18 cellular contexts compared by ENCODE assay signal in the genomic region with DNA sequence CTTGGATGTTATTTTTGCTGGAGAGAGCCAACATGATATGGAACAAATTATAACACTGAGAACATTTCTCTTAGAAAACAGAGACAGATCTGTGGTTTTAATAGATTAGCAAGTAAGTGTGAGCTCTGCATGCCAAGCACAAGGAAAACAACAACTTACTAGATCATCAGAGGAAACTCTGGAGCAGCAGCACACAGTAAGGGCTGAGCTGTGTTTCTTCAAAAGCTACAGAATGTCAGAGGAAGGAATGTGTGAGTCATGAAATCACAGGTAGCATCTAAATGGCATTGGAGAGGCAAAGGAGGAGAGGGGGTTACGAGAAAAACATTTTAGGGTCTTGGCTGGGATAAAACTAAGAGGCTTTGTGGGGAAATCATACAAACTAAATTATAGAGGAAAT.
DNase-seq lines count a peak whose midpoint lies in the region; ATAC-seq, FAIRE-seq and TF ChIP-seq lines count a peak whose summit lies in the region.
"Had no signal": no experiment of that assay in that cellular context is flagged by ENCODE, and none has a peak within 500 bp of the region (broad histone marks: within the 10 kb centered on the region; RNA-seq: fewer than 3 reads in every experiment).

No MANE protein-coding gene starts in this region.

- no peak overlapping the region for H2AFZ ChIP-seq in H9 (ENCODE audit: low read length)
- H2AFZ ChIP-seq in astrocyte (ENCODE audit: low read depth, low read length): no peak overlapping the region

- H4K8ac ChIP-seq in H9 (replicated peaks; ENCODE audit: insufficient read length, low read depth, low read length): no peak overlapping the region

- H3K9me3 Mint-ChIP-seq in H9 (no peaks in the 10 kb centered on the region), astrocyte (ENCODE audit: unreplicated experiment) (no peaks in the 10 kb centered on the region), nephron (no peaks in the 10 kb centered on the region)

- H2BK5ac ChIP-seq in H9 (ENCODE audit: insufficient read length, low read length): no peak overlapping the region

- H2BK20ac ChIP-seq in H9 (ENCODE audit: low read depth, low read length, poor library complexity, severe bottlenecking): no peak overlapping the region

- no peak overlapping the region for H2AK5ac ChIP-seq in H9 (ENCODE audit: insufficient read length, low read length)

- no peak overlapping the region for H3T11ph ChIP-seq in H9 (ENCODE audit: low read length)

- peaks cover 32 to 33% of the 10 kb centered on the region in 2 experiments for H3K4me1 Mint-ChIP-seq in H9
- H3K4me1 Mint-ChIP-seq in astrocyte (ENCODE audit: low read depth, unreplicated experiment): peaks cover 38% of the 10 kb centered on the region
- H3K4me1 Mint-ChIP-seq in nephron: peaks cover 66% of the 10 kb centered on the region
- H3K4me1 Mint-ChIP-seq: activated CD8-positive, alpha-beta memory T cell treated with anti-CD3 and anti-CD28 coated beads, Interleukin-2, amount 10 ng/mL, durations not matched to agents 7 days and 5 days; activated T-helper 17 cell treated with anti-CD3 and anti-CD28 coated beads, Interleukin-2, amount 50 U/mL, for 72 hours had no signal

- H2BK120ac ChIP-seq in H9 (ENCODE audit: low read depth, low read length, poor library complexity, severe bottlenecking): no peak overlapping the region

- no peak overlapping the region for H4K5ac ChIP-seq in H9 (ENCODE audit: insufficient read length, low read depth, low read length)

- no peak overlapping the region for H3K4me2 ChIP-seq in H9 (ENCODE audit: insufficient read depth, insufficient read length, low read length)
- H3K4me2 ChIP-seq in astrocyte (ENCODE audit: low read length): no peak overlapping the region

- ATAC-seq in HG02759 (IDR thresholded peaks at IDR 0.05; ENCODE audit: unreplicated experiment) (no peak), HG03175 (IDR thresholded peaks at IDR 0.05; ENCODE audit: unreplicated experiment) (no peak), GM19463 (IDR thresholded peaks at IDR 0.05; ENCODE audit: unreplicated experiment) (no peak)
- ATAC-seq: activated CD8-positive, alpha-beta memory T cell treated with anti-CD3 and anti-CD28 coated beads, Interleukin-2, amount 10 ng/mL, durations not matched to agents 7 days and 5 days; activated T-helper 17 cell treated with anti-CD3 and anti-CD28 coated beads, Interleukin-2, amount 50 U/mL, for 72 hours; mucosa of descending colon had no signal

- H4K20me1 ChIP-seq in H9 (ENCODE audit: control insufficient read depth, insufficient read depth, insufficient read length) (no peaks in the 10 kb centered on the region), astrocyte (ENCODE audit: insufficient read depth, low read length) (no peaks in the 10 kb centered on the region)

- peak; percentile 32 for FAIRE-seq in astrocyte (lab: Jason Lieb, UNC)

- no peak overlapping the region for H4K91ac ChIP-seq in H9 (ENCODE audit: insufficient read length, low read depth, low read length)

- no peak overlapping the region for H3K4me3 ChIP-seq in astrocyte (ENCODE audit: insufficient read depth, low read depth, low read length)
- no peak overlapping the region for H3K4me3 ChIP-seq in fibroblast of the aortic adventitia (ENCODE audit: low read depth, low read length)
- H3K4me3 ChIP-seq in sigmoid colon: no peak overlapping the region
- H3K4me3 ChIP-seq: dorsolateral prefrontal cortex, heart left ventricle, mucosa of descending colon, suprapubic skin had no signal

- DNase-seq in H9 (no peak), astrocyte (ENCODE audit: low read depth) (peak; percentile 6), fibroblast of the aortic adventitia (ENCODE audit: low read depth) (peak; percentile 54), sigmoid colon (no peak)
- DNase-seq: activated CD4-positive, alpha-beta T cell treated with anti-CD3 and anti-CD28 coated beads for 48 hours; activated CD8-positive, alpha-beta memory T cell treated with anti-CD3 and anti-CD28 coated beads, Interleukin-2, amount 10 ng/mL, durations not matched to agents 7 days and 5 days; DMS153; dorsolateral prefrontal cortex; heart left ventricle; KG1; mucosa of descending colon; NCI-H446 had no signal

- H3K23ac ChIP-seq in H9 (ENCODE audit: insufficient read length, low read depth, low read length): no peak overlapping the region

- no peaks in the 10 kb centered on the region for H3K23me2 ChIP-seq in H9 (ENCODE audit: insufficient read length, low read depth, low read length, poor library complexity, severe bottlenecking)

- H3K27me3 Mint-ChIP-seq in H9 (ENCODE audit: low read depth) (no peaks in the 10 kb centered on the region; the same call in 1 of the 2 replicates), astrocyte (ENCODE audit: low read depth, unreplicated experiment) (no peaks in the 10 kb centered on the region), nephron (ENCODE audit: low read depth) (peaks cover 9% of the 10 kb centered on the region)
- H3K27me3 Mint-ChIP-seq: activated CD8-positive, alpha-beta memory T cell treated with anti-CD3 and anti-CD28 coated beads, Interleukin-2, amount 10 ng/mL, durations not matched to agents 7 days and 5 days had no signal

- H3K79me2 ChIP-seq in H9 (ENCODE audit: insufficient read depth, low read length): no peaks in the 10 kb centered on the region
- H3K79me2 ChIP-seq in astrocyte (ENCODE audit: insufficient read depth, low read length): no peaks in the 10 kb centered on the region

- no peak overlapping the region for H3K18ac ChIP-seq in H9 (ENCODE audit: insufficient read length, low read depth, low read length)

- intact Hi-C loops in sigmoid colon (cut with DNase I): no loop called here

- H3K4me1 ChIP-seq in H9 (ENCODE audit: insufficient read depth, low read length) (0 out of 2 replicates have a peak, but pooled peaks cover 2% of the 10 kb centered on the region), astrocyte (ENCODE audit: insufficient read depth, low read length) (peaks cover 5% of the 10 kb centered on the region), sigmoid colon (peaks cover 0 to 31% (median 3%) of the 10 kb centered on the region in 4 donors)

- H3K14ac ChIP-seq in H9 (ENCODE audit: insufficient read depth, low read length): no peak overlapping the region

- H2BK15ac ChIP-seq in H9 (ENCODE audit: low read depth, low read length): no peak overlapping the region

- H3K79me1 ChIP-seq in H9 (ENCODE audit: insufficient read depth, low read depth, low read length, poor library complexity, severe bottlenecking): no peaks in the 10 kb centered on the region

- no peaks in the 10 kb centered on the region for H3K9me3 ChIP-seq in H9 (ENCODE audit: control insufficient read depth, low read depth, low read length)
- no peaks in the 10 kb centered on the region for H3K9me3 ChIP-seq in astrocyte (ENCODE audit: insufficient read depth, low read depth, low read length)
- no peaks in the 10 kb centered on the region for H3K9me3 ChIP-seq in sigmoid colon
- H3K9me3 ChIP-seq: heart left ventricle, mucosa of descending colon, suprapubic skin had no signal

- no peak for TF ChIP-seq POLR2A in sigmoid colon (IDR thresholded peaks at IDR 0.05)

- no CpG with 5 or more reads among the region's 1 CpG for WGBS in H9 (ENCODE audit: extremely low coverage, insufficient read length, low lambda C conversion rate)
- 81 to 85% methylated on average over 1 of the region's 1 CpG for WGBS in sigmoid colon, 2 donors

- no peaks in the 10 kb centered on the region for H3K36me3 Mint-ChIP-seq in H9 (ENCODE audit: insufficient read depth in 1 of 3, low read depth in 3 of 3)
- H3K36me3 Mint-ChIP-seq in astrocyte (ENCODE audit: low read depth, unreplicated experiment): no peaks in the 10 kb centered on the region
- no peaks in the 10 kb centered on the region for H3K36me3 Mint-ChIP-seq in nephron (ENCODE audit: low read depth)
- H3K36me3 Mint-ChIP-seq: activated CD8-positive, alpha-beta memory T cell treated with anti-CD3 and anti-CD28 coated beads, Interleukin-2, amount 10 ng/mL, durations not matched to agents 7 days and 5 days had no signal

- H3K9ac ChIP-seq in H9 (ENCODE audit: extremely low read depth, insufficient read length, low read length) (no peak overlapping the region), astrocyte (ENCODE audit: low read length) (no peak overlapping the region)

- H3K27me3 ChIP-seq in H9 (ENCODE audit: insufficient read depth, low read length): no peaks in the 10 kb centered on the region
- no peaks in the 10 kb centered on the region for H3K27me3 ChIP-seq in astrocyte (ENCODE audit: insufficient read depth, low read length)
- no peaks in the 10 kb centered on the region for H3K27me3 ChIP-seq in sigmoid colon
- H3K27me3 ChIP-seq: heart left ventricle had no signal

- H3K27ac Mint-ChIP-seq in H9: peak overlapping the region; percentile 2 to 58 (median 13); a peak in 4 of 7 replicates
- H3K27ac Mint-ChIP-seq in astrocyte (ENCODE audit: unreplicated experiment): peak overlapping the region; percentile 3
- peak overlapping the region; percentile 0 to 72 (median 34) for H3K27ac Mint-ChIP-seq in nephron
- H3K27ac Mint-ChIP-seq: activated CD8-positive, alpha-beta memory T cell treated with anti-CD3 and anti-CD28 coated beads, Interleukin-2, amount 10 ng/mL, durations not matched to agents 7 days and 5 days; activated T-helper 17 cell treated with anti-CD3 and anti-CD28 coated beads, Interleukin-2, amount 50 U/mL, for 72 hours had no signal

- H3K56ac ChIP-seq in H9 (ENCODE audit: insufficient read length, low read depth, low read length): no peak overlapping the region

- H2BK12ac ChIP-seq in H9 (ENCODE audit: insufficient read length, low read depth, low read length): no peak overlapping the region

- H3K27ac ChIP-seq in H9 (ENCODE audit: insufficient read length, low read depth, low read length): no peak overlapping the region
- no peak overlapping the region for H3K27ac ChIP-seq in astrocyte (ENCODE audit: low read depth, low read length)
- no peak overlapping the region for H3K27ac ChIP-seq in sigmoid colon
- H3K27ac ChIP-seq: dorsolateral prefrontal cortex, heart left ventricle, suprapubic skin had no signal

- TF ChIP-seq CTCF in H9 (conservative IDR thresholded peaks at IDR 0.05) (no peak), astrocyte (IDR thresholded peaks at IDR 0.05; ENCODE audit: insufficient read depth, low read depth, low read length) (no peak), fibroblast of the aortic adventitia (IDR thresholded peaks at IDR 0.05; ENCODE audit: insufficient read depth, low read length) (no peak), nephron (IDR thresholded peaks at IDR 0.05; ENCODE audit: unreplicated experiment in 3 of 3) (no peak), sigmoid colon (IDR thresholded peaks at IDR 0.05) (no peak)

- H3K4me3 Mint-ChIP-seq in H9 (no peak overlapping the region), astrocyte (ENCODE audit: unreplicated experiment) (no peak overlapping the region), nephron (peak overlapping the region in 1 of 3 experiments; percentile 3)
- H3K4me3 Mint-ChIP-seq: activated CD8-positive, alpha-beta memory T cell treated with anti-CD3 and anti-CD28 coated beads, Interleukin-2, amount 10 ng/mL, durations not matched to agents 7 days and 5 days; activated T-helper 17 cell treated with anti-CD3 and anti-CD28 coated beads, Interleukin-2, amount 50 U/mL, for 72 hours had no signal

- TF ChIP-seq EP300 in sigmoid colon (IDR thresholded peaks at IDR 0.05): no peak

- H3K36me3 ChIP-seq in astrocyte (ENCODE audit: insufficient read depth, low read length) (no peaks in the 10 kb centered on the region), sigmoid colon (no peaks in the 10 kb centered on the region)
- H3K36me3 ChIP-seq: heart left ventricle, suprapubic skin had no signal

- H3K4ac ChIP-seq in H9 (ENCODE audit: low read depth, low read length): no peak overlapping the region

Comparison
In these comparisons a context has a peak if more than half of its experiments do, and no peak if none do; other contexts are left out.
1. DNase-seq: peak in astrocyte (single experiment) and fibroblast of the aortic adventitia (single experiment); none in H9 (single experiment) and sigmoid colon (single experiment).
2. Peak in every context shown above with its lines, with median percentiles within 50 percentile points of each other: H3K27ac Mint-ChIP-seq.